17 cellular contexts compared by ENCODE assay signal in the genomic region with DNA sequence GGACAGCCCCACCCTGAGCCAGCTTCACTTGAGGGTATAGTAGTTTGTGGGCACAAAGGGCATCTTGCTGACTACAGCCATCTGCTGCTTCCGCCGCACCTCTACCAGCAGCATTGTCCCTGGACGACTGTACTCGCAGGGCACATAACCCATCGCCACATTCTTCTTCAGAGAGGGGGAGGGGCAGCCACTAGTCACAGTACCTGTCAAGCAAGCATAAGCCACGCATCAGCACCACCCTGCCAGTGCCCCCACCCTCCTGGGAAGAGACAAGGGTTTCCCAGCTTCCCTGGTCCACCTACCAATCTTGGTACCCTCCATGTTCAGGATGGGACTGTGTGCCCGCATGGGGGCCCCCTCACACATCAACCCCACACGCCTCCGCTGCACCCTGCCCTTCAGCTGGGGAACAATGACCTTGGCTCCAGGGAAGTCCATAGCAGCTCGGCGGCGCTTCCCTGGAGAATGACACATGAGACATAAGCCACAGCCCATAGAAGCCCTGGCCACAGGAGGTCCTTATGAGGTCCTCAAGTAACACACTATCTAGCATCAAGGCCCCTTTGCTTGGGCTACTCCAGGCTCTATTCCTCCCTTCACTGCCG. TPM values are rescaled to one million over a fixed set of nuclear protein-coding genes. Genes with fewer than 3 reads are reported as not detected.
DNase-seq lines count a peak whose midpoint lies in the region; ATAC-seq, FAIRE-seq and TF ChIP-seq lines count a peak whose summit lies in the region.
"Had no signal": no experiment of that assay in that cellular context is flagged by ENCODE, and none has a peak within 500 bp of the region (broad histone marks: within the 10 kb centered on the region; RNA-seq: fewer than 3 reads in every experiment).

No MANE protein-coding gene starts in this region.

- no TSS peak for BruUV-seq in HepG2 (replicated peaks; lab: Mats Ljungman, UMichigan)

- peaks cover 73% of the 10 kb centered on the region for H3K4me1 Mint-ChIP-seq in activated CD8-positive, alpha-beta T cell treated with anti-CD3 and anti-CD28 coated beads for 36 hours (ENCODE audit: low read depth)

- H3K4me2 ChIP-seq in HepG2 (ENCODE audit: low read depth, low read length): no peak overlapping the region

- no peak for TF ChIP-seq RAD21 in HepG2 (CRISPR knock-in tag; IDR thresholded peaks at IDR 0.05)

- in situ Hi-C loops in HepG2 (cut with HindIII; ENCODE audit: extremely low pct_ligation_motif_present, low pct_unique_long_range_greater_than_20kb): no loop called here

- H3K9me3 Mint-ChIP-seq in activated CD8-positive, alpha-beta T cell treated with anti-CD3 and anti-CD28 coated beads for 36 hours: no peaks in the 10 kb centered on the region

- H3K9ac ChIP-seq in HepG2 (ENCODE audit: insufficient read depth, low read depth, low read length): no peak overlapping the region

- peaks cover 43% of the 10 kb centered on the region for H3K36me3 Mint-ChIP-seq in activated CD8-positive, alpha-beta T cell treated with anti-CD3 and anti-CD28 coated beads for 36 hours (ENCODE audit: low read depth)

- TF ChIP-seq CTCF in HepG2 (CRISPR knock-in tag; IDR thresholded peaks at IDR 0.05) (no peak), right lobe of liver (IDR thresholded peaks at IDR 0.05) (no peak), lower lobe of right lung (IDR thresholded peaks at IDR 0.05) (no peak)
- TF ChIP-seq CTCF in activated CD8-positive, alpha-beta T cell treated with anti-CD3 and anti-CD28 coated beads for 36 hours (IDR thresholded peaks at IDR 0.05): no peak

- no peak for FAIRE-seq in HepG2 (lab: Jason Lieb, UNC)
- FAIRE-seq: colon had no signal

- no peak for TF ChIP-seq EP300 in HepG2 (IDR thresholded peaks at IDR 0.05; ENCODE audit: low read depth in 2 of 2, low read length in 2 of 2)
- TF ChIP-seq EP300 in HepG2 (CRISPR knock-in tag; IDR thresholded peaks at IDR 0.05; ENCODE audit: borderline replicate concordance): 0 out of 2 replicates have a peak, but pooled peaks have one; percentile 14

- no peaks in the 10 kb centered on the region for H4K20me1 ChIP-seq in HepG2 (ENCODE audit: insufficient read depth, low read length)

- TF ChIP-seq POLR2A in HepG2 (IDR thresholded peaks at IDR 0.05; ENCODE audit: insufficient read depth in 1 of 2, low read depth in 2 of 2, low read length in 2 of 2): no peak
- TF ChIP-seq POLR2A in right lobe of liver (IDR thresholded peaks at IDR 0.05): no peak

- no peaks in the 10 kb centered on the region for H3K27me3 Mint-ChIP-seq in activated CD8-positive, alpha-beta T cell treated with anti-CD3 and anti-CD28 coated beads for 36 hours

- ATAC-seq in HepG2: no peak
- ATAC-seq in right lobe of liver: no peak
- ATAC-seq in activated CD8-positive, alpha-beta T cell treated with anti-CD3 and anti-CD28 coated beads for 36 hours: no peak
- no peak for ATAC-seq in lower lobe of right lung
- ATAC-seq: esophagus mucosa had no signal

- CTCF ChIA-PET in HepG2 (lab: Yijun Ruan, JAX; ENCODE audit: low intra/inter-chr PET ratio, low total read pairs): no interaction called here
- CTCF ChIA-PET in activated CD8-positive, alpha-beta T cell treated with anti-CD3 and anti-CD28 coated beads for 36 hours (lab: Charles Lee): interaction anchor here (1.3 to 4.2 kb wide), 3 partner anchors 12 to 32 kb away, joined by 3 to 23 read pairs (median 23); partner anchors contain the start of gene NICN1

- no peak overlapping the region for H2AFZ ChIP-seq in HepG2 (ENCODE audit: low read length)

- H3K27ac ChIP-seq in HepG2 (ENCODE audit: extremely low read length, insufficient read depth, low read length) (no peak overlapping the region), right lobe of liver (no peak overlapping the region), lower lobe of right lung (peak overlapping the region; percentile 73)

- 97% methylated on average over 10 of the region's 13 CpGs for WGBS in HepG2 (ENCODE audit: low lambda C conversion rate)
- 95% methylated on average over 7 of the region's 13 CpGs for WGBS in right lobe of liver (ENCODE audit: insufficient coverage, low coverage, low lambda C conversion rate, missing lambda C conversion rate)

- H3K79me2 ChIP-seq in HepG2 (ENCODE audit: insufficient read depth, low read length): peaks cover 13% of the 10 kb centered on the region

- H3K4me1 ChIP-seq in HepG2 (ENCODE audit: insufficient read depth, low read length) (peaks cover 58% of the 10 kb centered on the region), right lobe of liver (peaks cover 0 to 29% (median 3%) of the 10 kb centered on the region in 4 donors), lower lobe of right lung (peaks cover 46% of the 10 kb centered on the region)

- H3K27me3 ChIP-seq in HepG2 (ENCODE audit: control insufficient read depth in 1 of 2, insufficient read depth in 2 of 2, low read length in 2 of 2) (no peaks in the 10 kb centered on the region; a peak in 1 of 5 replicates), right lobe of liver (no peaks in the 10 kb centered on the region), lower lobe of right lung (ENCODE audit: low read depth) (no peaks in the 10 kb centered on the region)

- H3K4me3 ChIP-seq in HepG2 (replicated peaks in 1 of 3; ENCODE audit: insufficient read depth in 1 of 3, low read depth in 2 of 3, low read length in 3 of 3): no peak overlapping the region
- H3K4me3 ChIP-seq in right lobe of liver: no peak overlapping the region
- no peak overlapping the region for H3K4me3 ChIP-seq in lower lobe of right lung

- no peaks in the 10 kb centered on the region for H3K9me3 ChIP-seq in HepG2 (ENCODE audit: low read length)
- H3K9me3 ChIP-seq in right lobe of liver: no peaks in the 10 kb centered on the region
- H3K9me3 ChIP-seq in lower lobe of right lung: no peaks in the 10 kb centered on the region

- POLR2A ChIA-PET in HepG2 (lab: Yijun Ruan, JAX): interaction anchor here (3.9 kb wide), 1 partner anchor 11 kb away, joined by 13 read pairs; the partner anchor contains the start of gene NICN1
- POLR2A ChIA-PET in activated CD8-positive, alpha-beta T cell treated with anti-CD3 and anti-CD28 coated beads for 36 hours (lab: Charles Lee): interaction anchor here (0.8 to 2.2 kb wide), 4 partner anchors 10 to 57 kb away, joined by 3 to 9 read pairs (median 5); partner anchors contain the start of gene NICN1

- H3K4me3 Mint-ChIP-seq in activated CD8-positive, alpha-beta T cell treated with anti-CD3 and anti-CD28 coated beads for 36 hours: no peak overlapping the region

- intact Hi-C loops in HepG2 (cut with micrococcal nuclease; ENCODE audit: unreplicated experiment) (no loop called here), right lobe of liver (cut with DNase I) (no loop called here), lower lobe of right lung (cut with DNase I) (no loop called here)
- intact Hi-C loops in activated CD8-positive, alpha-beta T cell treated with anti-CD3 and anti-CD28 coated beads for 36 hours (cut with micrococcal nuclease): no loop called here

- DNase-seq in HepG2 (ENCODE audit: low spot score) (no peak), right lobe of liver (no peak), lower lobe of right lung (no peak), NCI-H146 (lab: John Stamatoyannopoulos, UW) (no peak), DMS153 (lab: John Stamatoyannopoulos, UW) (no peak), NOMO-1 (lab: John Stamatoyannopoulos, UW; ENCODE audit: unreplicated experiment in 2 of 2) (no peak), HuH-7.5 (ENCODE audit: low spot score) (no peak)
- no peak for DNase-seq in activated CD8-positive, alpha-beta T cell treated with anti-CD3 and anti-CD28 coated beads for 36 hours
- DNase-seq: activated CD4-positive, alpha-beta T cell treated with anti-CD3 and anti-CD28 coated beads, Interleukin-2, amount 50 U/mL, for 48 hours; AML-193; NCI-H1417 treated with DMSO at 0.1 percent for 48 hours; NCI-H524 treated with DMSO at 0.1 percent for 48 hours; stimulated activated CD8-positive, alpha-beta memory T cell treated with anti-CD3 and anti-CD28 coated beads, Interleukin-4, amount 100 ng/mL, for 48 hours; T1000 had no signal

- H3K36me3 ChIP-seq in HepG2 (replicated peaks in 1 of 2; ENCODE audit: control insufficient read depth in 1 of 2, insufficient read depth in 2 of 2, low read length in 2 of 2) (peaks cover 0 to 6% of the 10 kb centered on the region in 2 experiments; a peak in 3 of 5 replicates), right lobe of liver (peaks cover 0 to 17% (median 0%) of the 10 kb centered on the region in 4 donors), lower lobe of right lung (peaks cover 54% of the 10 kb centered on the region)

- peak overlapping the region; percentile 98 for H3K27ac Mint-ChIP-seq in activated CD8-positive, alpha-beta T cell treated with anti-CD3 and anti-CD28 coated beads for 36 hours

RNA-seq across cellular contexts. Expression of gene AMT, which starts 4.7 kb away (rescaled TPM):
- 32.5 and 35.3 TPM in 2 replicates for total RNA-seq in HepG2 (2016; rRNA removed; fragmentation: Illumina TruSeq; extraction: Trizol)
- 12.9 and 16.7 TPM in 2 replicates for total RNA-seq in HepG2 (2016; cell fraction: cytosol; rRNA removed; fragmentation: Illumina TruSeq; extraction: Trizol; ENCODE audit: low read depth)
- 33.2 and 38.6 TPM in 2 replicates for total RNA-seq in HepG2 (2016; cell fraction: insoluble cytoplasmic fraction; rRNA removed; fragmentation: Illumina TruSeq; extraction: Trizol)
- 16.9 and 22.1 TPM in 2 replicates for total RNA-seq in HepG2 (2016; cell fraction: membrane; rRNA removed; fragmentation: Illumina TruSeq; extraction: Trizol)
- total RNA-seq in HepG2 (2016; cell fraction: nucleus; rRNA removed; fragmentation: Illumina TruSeq; extraction: Trizol): 22.8 and 23.3 TPM in 2 replicates
- polyA plus RNA-seq in HepG2 (2011; rRNA removed): 59.0 and 59.2 TPM in 2 replicates
- polyA plus RNA-seq in HepG2 (2011; cell fraction: cytosol; rRNA removed): 37.6 and 44.9 TPM in 2 replicates
- polyA plus RNA-seq in HepG2 (2011; cell fraction: nucleus; rRNA removed): 201 and 205 TPM in 2 replicates
- 19.8 and 30.2 TPM in 2 replicates for polyA plus RNA-seq in HepG2 (2012)
- 8.3 and 9.4 TPM in 2 replicates for polyA plus RNA-seq in HepG2 (2016; cell fraction: cytosol; fragmentation: Illumina TruSeq; extraction: Trizol; ENCODE audit: low read depth)
- polyA plus RNA-seq in HepG2 (2016; cell fraction: insoluble cytoplasmic fraction; fragmentation: Illumina TruSeq; extraction: Trizol; ENCODE audit: low read depth): 36.2 and 36.3 TPM in 2 replicates
- 14.7 and 18.6 TPM in 2 replicates for polyA plus RNA-seq in HepG2 (2016; cell fraction: membrane; fragmentation: Illumina TruSeq; extraction: Trizol; ENCODE audit: low read depth)
- 57.5 and 61.4 TPM in 2 replicates for polyA plus RNA-seq in HepG2 (2016; cell fraction: nucleus; fragmentation: Illumina TruSeq; extraction: Trizol; ENCODE audit: insufficient read depth, low read depth)
- 0.72 and 63.8 TPM in 2 replicates for polyA minus RNA-seq in HepG2 (2011; rRNA and poly(A)+ RNA removed; ENCODE audit: low replicate concordance)
- 17.1 and 17.9 TPM in 2 replicates for polyA minus RNA-seq in HepG2 (2011; cell fraction: cytosol; rRNA and poly(A)+ RNA removed)
- polyA minus RNA-seq in HepG2 (2011; cell fraction: nucleus; rRNA and poly(A)+ RNA removed): 21.5 and 23.1 TPM in 2 replicates
- 10 to 100 TPM in 5 of 6 experiments, 1 to 10 TPM in 1; 8.4 to 52.0 (median 31.3) TPM for total RNA-seq in right lobe of liver
- total RNA-seq in activated CD8-positive, alpha-beta T cell treated with anti-CD3 and anti-CD28 coated beads for 36 hours: 1 to 10 TPM; 2.5 to 4.4 TPM
- total RNA-seq in lower lobe of right lung: 8.4 TPM
- total RNA-seq: RPMI7951 had no signal

RNA-seq across cellular contexts. Expression of gene TCTA, which starts 5.4 kb away (rescaled TPM):
- 6.7 and 8.3 TPM in 2 replicates for total RNA-seq in HepG2 (2016; rRNA removed; fragmentation: Illumina TruSeq; extraction: Trizol)
- 3.9 and 5.0 TPM in 2 replicates for total RNA-seq in HepG2 (2016; cell fraction: cytosol; rRNA removed; fragmentation: Illumina TruSeq; extraction: Trizol; ENCODE audit: low read depth)
- total RNA-seq in HepG2 (2016; cell fraction: insoluble cytoplasmic fraction; rRNA removed; fragmentation: Illumina TruSeq; extraction: Trizol): 7.2 and 7.8 TPM in 2 replicates
- 10.0 and 10.7 TPM in 2 replicates for total RNA-seq in HepG2 (2016; cell fraction: membrane; rRNA removed; fragmentation: Illumina TruSeq; extraction: Trizol)
- total RNA-seq in HepG2 (2016; cell fraction: nucleus; rRNA removed; fragmentation: Illumina TruSeq; extraction: Trizol): 5.5 and 6.8 TPM in 2 replicates
- 13.2 and 14.0 TPM in 2 replicates for polyA plus RNA-seq in HepG2 (2011; rRNA removed)
- 11.5 and 14.0 TPM in 2 replicates for polyA plus RNA-seq in HepG2 (2011; cell fraction: cytosol; rRNA removed)
- 8.3 and 12.0 TPM in 2 replicates for polyA plus RNA-seq in HepG2 (2011; cell fraction: nucleus; rRNA removed)
- polyA plus RNA-seq in HepG2 (2012): 6.6 and 7.1 TPM in 2 replicates
- polyA plus RNA-seq in HepG2 (2016; cell fraction: cytosol; fragmentation: Illumina TruSeq; extraction: Trizol; ENCODE audit: low read depth): 6.2 and 6.7 TPM in 2 replicates
- polyA plus RNA-seq in HepG2 (2016; cell fraction: insoluble cytoplasmic fraction; fragmentation: Illumina TruSeq; extraction: Trizol; ENCODE audit: low read depth): 10.5 and 11.0 TPM in 2 replicates
- polyA plus RNA-seq in HepG2 (2016; cell fraction: membrane; fragmentation: Illumina TruSeq; extraction: Trizol; ENCODE audit: low read depth): 11.6 and 12.6 TPM in 2 replicates
- 15.5 and 16.4 TPM in 2 replicates for polyA plus RNA-seq in HepG2 (2016; cell fraction: nucleus; fragmentation: Illumina TruSeq; extraction: Trizol; ENCODE audit: insufficient read depth, low read depth)
- polyA minus RNA-seq in HepG2 (2011; rRNA and poly(A)+ RNA removed; ENCODE audit: low replicate concordance): 21.6 and 54.5 TPM in 2 replicates
- 3.4 and 4.5 TPM in 2 replicates for polyA minus RNA-seq in HepG2 (2011; cell fraction: cytosol; rRNA and poly(A)+ RNA removed)
- 11.6 and 15.8 TPM in 2 replicates for polyA minus RNA-seq in HepG2 (2011; cell fraction: nucleus; rRNA and poly(A)+ RNA removed)
- total RNA-seq in right lobe of liver: 10 to 100 TPM; 15.9 to 26.0 (median 19.4) TPM
- 10 to 100 TPM; 10.4 to 12.4 TPM for total RNA-seq in activated CD8-positive, alpha-beta T cell treated with anti-CD3 and anti-CD28 coated beads for 36 hours
- 38.8 TPM for total RNA-seq in lower lobe of right lung

RNA-seq across cellular contexts. Expression of gene RHOA, which starts 5.8 kb away (rescaled TPM):
- total RNA-seq in HepG2 (2016; rRNA removed; fragmentation: Illumina TruSeq; extraction: Trizol) (177 and 258 TPM in 2 replicates), right lobe of liver (100 to 1,000 TPM; 142 to 251 (median 171) TPM), lower lobe of right lung (601 TPM)
- total RNA-seq in HepG2 (2016; cell fraction: cytosol; rRNA removed; fragmentation: Illumina TruSeq; extraction: Trizol; ENCODE audit: low read depth): 50.5 and 58.1 TPM in 2 replicates
- total RNA-seq in HepG2 (2016; cell fraction: insoluble cytoplasmic fraction; rRNA removed; fragmentation: Illumina TruSeq; extraction: Trizol): 183 and 252 TPM in 2 replicates
- total RNA-seq in HepG2 (2016; cell fraction: membrane; rRNA removed; fragmentation: Illumina TruSeq; extraction: Trizol): 129 and 135 TPM in 2 replicates
- total RNA-seq in HepG2 (2016; cell fraction: nucleus; rRNA removed; fragmentation: Illumina TruSeq; extraction: Trizol): 83.6 and 89.9 TPM in 2 replicates
- polyA plus RNA-seq in HepG2 (2011; rRNA removed): 117 and 131 TPM in 2 replicates
- polyA plus RNA-seq in HepG2 (2011; cell fraction: cytosol; rRNA removed): 162 and 178 TPM in 2 replicates
- polyA plus RNA-seq in HepG2 (2011; cell fraction: nucleus; rRNA removed): 76.7 and 78.5 TPM in 2 replicates
- polyA plus RNA-seq in HepG2 (2012): 241 and 267 TPM in 2 replicates
- 79.3 and 88.5 TPM in 2 replicates for polyA plus RNA-seq in HepG2 (2016; cell fraction: cytosol; fragmentation: Illumina TruSeq; extraction: Trizol; ENCODE audit: low read depth)
- 399 and 414 TPM in 2 replicates for polyA plus RNA-seq in HepG2 (2016; cell fraction: insoluble cytoplasmic fraction; fragmentation: Illumina TruSeq; extraction: Trizol; ENCODE audit: low read depth)
- 155 and 170 TPM in 2 replicates for polyA plus RNA-seq in HepG2 (2016; cell fraction: membrane; fragmentation: Illumina TruSeq; extraction: Trizol; ENCODE audit: low read depth)
- 173 and 175 TPM in 2 replicates for polyA plus RNA-seq in HepG2 (2016; cell fraction: nucleus; fragmentation: Illumina TruSeq; extraction: Trizol; ENCODE audit: insufficient read depth, low read depth)
- polyA minus RNA-seq in HepG2 (2011; rRNA and poly(A)+ RNA removed; ENCODE audit: low replicate concordance): 235 and 368 TPM in 2 replicates
- polyA minus RNA-seq in HepG2 (2011; cell fraction: cytosol; rRNA and poly(A)+ RNA removed): 201 and 223 TPM in 2 replicates
- 42.7 and 56.9 TPM in 2 replicates for polyA minus RNA-seq in HepG2 (2011; cell fraction: nucleus; rRNA and poly(A)+ RNA removed)
- 100 to 1,000 TPM; 432 to 437 TPM for total RNA-seq in activated CD8-positive, alpha-beta T cell treated with anti-CD3 and anti-CD28 coated beads for 36 hours

RNA-seq across cellular contexts. Expression of gene NICN1, which starts 11.5 kb away (rescaled TPM):
- 9.0 and 11.0 TPM in 2 replicates for total RNA-seq in HepG2 (2016; rRNA removed; fragmentation: Illumina TruSeq; extraction: Trizol)
- 0.51 and 0.62 TPM in 2 replicates for total RNA-seq in HepG2 (2016; cell fraction: cytosol; rRNA removed; fragmentation: Illumina TruSeq; extraction: Trizol; ENCODE audit: low read depth)
- total RNA-seq in HepG2 (2016; cell fraction: insoluble cytoplasmic fraction; rRNA removed; fragmentation: Illumina TruSeq; extraction: Trizol): 8.7 and 10.9 TPM in 2 replicates
- total RNA-seq in HepG2 (2016; cell fraction: membrane; rRNA removed; fragmentation: Illumina TruSeq; extraction: Trizol): 2.2 and 2.6 TPM in 2 replicates
- total RNA-seq in HepG2 (2016; cell fraction: nucleus; rRNA removed; fragmentation: Illumina TruSeq; extraction: Trizol): 5.7 and 7.5 TPM in 2 replicates
- polyA plus RNA-seq in HepG2 (2011; rRNA removed): 18.7 and 21.1 TPM in 2 replicates
- polyA plus RNA-seq in HepG2 (2011; cell fraction: cytosol; rRNA removed): 8.1 and 9.1 TPM in 2 replicates
- polyA plus RNA-seq in HepG2 (2011; cell fraction: nucleus; rRNA removed): 161 and 166 TPM in 2 replicates
- polyA plus RNA-seq in HepG2 (2012): 10.1 and 10.5 TPM in 2 replicates
- 0.82 and 1.3 TPM in 2 replicates for polyA plus RNA-seq in HepG2 (2016; cell fraction: cytosol; fragmentation: Illumina TruSeq; extraction: Trizol; ENCODE audit: low read depth)
- 13.5 and 14.4 TPM in 2 replicates for polyA plus RNA-seq in HepG2 (2016; cell fraction: insoluble cytoplasmic fraction; fragmentation: Illumina TruSeq; extraction: Trizol; ENCODE audit: low read depth)
- polyA plus RNA-seq in HepG2 (2016; cell fraction: membrane; fragmentation: Illumina TruSeq; extraction: Trizol; ENCODE audit: low read depth): 3.7 and 4.2 TPM in 2 replicates
- polyA plus RNA-seq in HepG2 (2016; cell fraction: nucleus; fragmentation: Illumina TruSeq; extraction: Trizol; ENCODE audit: insufficient read depth, low read depth): 14.6 and 14.9 TPM in 2 replicates
- polyA minus RNA-seq in HepG2 (2011; rRNA and poly(A)+ RNA removed; ENCODE audit: low replicate concordance): 14.5 and 30.0 TPM in 2 replicates
- 9.4 and 10.9 TPM in 2 replicates for polyA minus RNA-seq in HepG2 (2011; cell fraction: cytosol; rRNA and poly(A)+ RNA removed)
- polyA minus RNA-seq in HepG2 (2011; cell fraction: nucleus; rRNA and poly(A)+ RNA removed): 8.9 and 11.8 TPM in 2 replicates
- total RNA-seq in right lobe of liver: 10 to 100 TPM in 2 of 6 experiments, 1 to 10 TPM in 4; 2.2 to 13.1 (median 8.3) TPM
- 10 to 100 TPM in 1 of 2 experiments, 1 to 10 TPM in 1; 8.6 to 11.1 TPM for total RNA-seq in activated CD8-positive, alpha-beta T cell treated with anti-CD3 and anti-CD28 coated beads for 36 hours
- 22.1 TPM for total RNA-seq in lower lobe of right lung

RNA-seq across cellular contexts. Expression of gene DAG1, which starts 52.4 kb away (rescaled TPM):
- 26.0 and 50.4 TPM in 2 replicates for total RNA-seq in HepG2 (2016; rRNA removed; fragmentation: Illumina TruSeq; extraction: Trizol)
- total RNA-seq in HepG2 (2016; cell fraction: cytosol; rRNA removed; fragmentation: Illumina TruSeq; extraction: Trizol; ENCODE audit: low read depth): 7.6 and 8.6 TPM in 2 replicates
- 23.1 and 46.3 TPM in 2 replicates for total RNA-seq in HepG2 (2016; cell fraction: insoluble cytoplasmic fraction; rRNA removed; fragmentation: Illumina TruSeq; extraction: Trizol)
- 16.0 and 18.5 TPM in 2 replicates for total RNA-seq in HepG2 (2016; cell fraction: membrane; rRNA removed; fragmentation: Illumina TruSeq; extraction: Trizol)
- total RNA-seq in HepG2 (2016; cell fraction: nucleus; rRNA removed; fragmentation: Illumina TruSeq; extraction: Trizol): 65.8 and 74.0 TPM in 2 replicates
- polyA plus RNA-seq in HepG2 (2011; rRNA removed): 47.3 and 49.4 TPM in 2 replicates
- 28.9 and 29.7 TPM in 2 replicates for polyA plus RNA-seq in HepG2 (2011; cell fraction: cytosol; rRNA removed)
- polyA plus RNA-seq in HepG2 (2011; cell fraction: nucleus; rRNA removed): 24.1 and 25.2 TPM in 2 replicates
- polyA plus RNA-seq in HepG2 (2012): 16.5 and 18.8 TPM in 2 replicates
- 3.2 and 3.4 TPM in 2 replicates for polyA plus RNA-seq in HepG2 (2016; cell fraction: cytosol; fragmentation: Illumina TruSeq; extraction: Trizol; ENCODE audit: low read depth)
- polyA plus RNA-seq in HepG2 (2016; cell fraction: insoluble cytoplasmic fraction; fragmentation: Illumina TruSeq; extraction: Trizol; ENCODE audit: low read depth): 25.3 and 29.2 TPM in 2 replicates
- 8.3 and 8.4 TPM in 2 replicates for polyA plus RNA-seq in HepG2 (2016; cell fraction: membrane; fragmentation: Illumina TruSeq; extraction: Trizol; ENCODE audit: low read depth)
- 93.4 and 97.1 TPM in 2 replicates for polyA plus RNA-seq in HepG2 (2016; cell fraction: nucleus; fragmentation: Illumina TruSeq; extraction: Trizol; ENCODE audit: insufficient read depth, low read depth)
- 198 and 220 TPM in 2 replicates for polyA minus RNA-seq in HepG2 (2011; rRNA and poly(A)+ RNA removed; ENCODE audit: low replicate concordance)
- 39.7 and 54.7 TPM in 2 replicates for polyA minus RNA-seq in HepG2 (2011; cell fraction: cytosol; rRNA and poly(A)+ RNA removed)
- polyA minus RNA-seq in HepG2 (2011; cell fraction: nucleus; rRNA and poly(A)+ RNA removed): 16.2 and 17.4 TPM in 2 replicates
- 10 to 100 TPM; 54.5 to 92.5 (median 65.2) TPM for total RNA-seq in right lobe of liver
- total RNA-seq in activated CD8-positive, alpha-beta T cell treated with anti-CD3 and anti-CD28 coated beads for 36 hours: 10 to 100 TPM; 10.8 to 14.4 TPM
- total RNA-seq in lower lobe of right lung: 71.5 TPM
